15 cellular contexts compared by ENCODE assay signal in genomic region chr5:96517294-96517693, GRCh38.
DNase-seq lines count a peak whose midpoint lies in the region; ATAC-seq and TF ChIP-seq lines count a peak whose summit lies in the region.
"Had no signal": no experiment of that assay in that cellular context is flagged by ENCODE, and none has a peak within 500 bp of the region (broad histone marks: within the 10 kb centered on the region; RNA-seq: fewer than 3 reads in every experiment).

No MANE protein-coding gene starts in this region.

- no peak overlapping the region for H2AFZ ChIP-seq in neural progenitor cell (replicated peaks)

- no peaks in the 10 kb centered on the region for H3K79me2 ChIP-seq in neural progenitor cell (ENCODE audit: low read depth)

- H3K4me1 Mint-ChIP-seq in neural progenitor cell: peaks cover 33% of the 10 kb centered on the region
- no peaks in the 10 kb centered on the region for H3K4me1 Mint-ChIP-seq in activated T-helper 17 cell treated with anti-CD3 and anti-CD28 coated beads, Interleukin-2, amount 50 U/mL, for 72 hours
- H3K4me1 Mint-ChIP-seq: activated naive CD8-positive, alpha-beta T cell treated with anti-CD3 and anti-CD28 coated beads, Interleukin-2, amount 10 ng/mL, durations not matched to agents 7 days and 5 days had no signal

- TF ChIP-seq CTCF in choroid plexus epithelial cell (conservative IDR thresholded peaks at IDR 0.05; ENCODE audit: low read depth, low read length) (no peak), neural progenitor cell (IDR thresholded peaks at IDR 0.05) (no peak)

- DNase-seq in DMS79 treated with DMSO at 0.1 percent for 48 hours (lab: John Stamatoyannopoulos, UW) (peak; percentile 68), NCI-H2029 treated with DMSO at 0.1 percent for 48 hours (lab: John Stamatoyannopoulos, UW) (peak; percentile 93), choroid plexus epithelial cell (ENCODE audit: low read depth) (peak; percentile 38), neural progenitor cell (ENCODE audit: low spot score) (no peak), NCI-H82 treated with DMSO at 0.1 percent for 48 hours (lab: John Stamatoyannopoulos, UW; ENCODE audit: unreplicated experiment) (no peak), SJCRH30 (no peak)
- no peak for DNase-seq in activated CD4-positive, CD25-positive, alpha-beta regulatory T cell treated with anti-CD3 and anti-CD28 coated beads, Interleukin-2, amount 50 U/mL, for 72 hours
- DNase-seq: activated naive CD8-positive, alpha-beta T cell treated with anti-CD3 and anti-CD28 coated beads, Interleukin-2, amount 10 ng/mL, durations not matched to agents 7 days and 5 days; left ventricle myocardium inferior; NCI-H526; SHP77 treated with DMSO at 0.1 percent for 48 hours had no signal

- H3K27ac ChIP-seq in neural progenitor cell (no peak overlapping the region), SJCRH30 (no peak overlapping the region)
- H3K27ac ChIP-seq: left ventricle myocardium inferior had no signal

- H3K4me1 ChIP-seq in neural progenitor cell (no peaks in the 10 kb centered on the region), SJCRH30 (no peaks in the 10 kb centered on the region)
- H3K4me1 ChIP-seq: left ventricle myocardium inferior had no signal

- peak overlapping the region; percentile 8 for H3K27ac Mint-ChIP-seq in neural progenitor cell
- no peak overlapping the region for H3K27ac Mint-ChIP-seq in activated T-helper 17 cell treated with anti-CD3 and anti-CD28 coated beads, Interleukin-2, amount 50 U/mL, for 72 hours
- H3K27ac Mint-ChIP-seq: activated naive CD8-positive, alpha-beta T cell treated with anti-CD3 and anti-CD28 coated beads, Interleukin-2, amount 10 ng/mL, durations not matched to agents 7 days and 5 days had no signal

- no peak overlapping the region for H3K4me2 ChIP-seq in neural progenitor cell
- H3K4me2 ChIP-seq: smooth muscle cell had no signal

- peaks cover 2% of the 10 kb centered on the region for H3K36me3 Mint-ChIP-seq in neural progenitor cell
- H3K36me3 Mint-ChIP-seq in activated T-helper 17 cell treated with anti-CD3 and anti-CD28 coated beads, Interleukin-2, amount 50 U/mL, for 72 hours (ENCODE audit: low read depth): no peaks in the 10 kb centered on the region
- H3K36me3 Mint-ChIP-seq: activated naive CD8-positive, alpha-beta T cell treated with anti-CD3 and anti-CD28 coated beads, Interleukin-2, amount 10 ng/mL, durations not matched to agents 7 days and 5 days; IgD-negative memory B cell had no signal

- no peak for ATAC-seq in activated T-helper 17 cell treated with anti-CD3 and anti-CD28 coated beads, Interleukin-2, amount 50 U/mL, for 72 hours (replicated peaks)

- H3F3A ChIP-seq in neural progenitor cell (ENCODE audit: low read depth): no peaks in the 10 kb centered on the region

- no peak overlapping the region for H3K4me3 Mint-ChIP-seq in neural progenitor cell
- no peak overlapping the region for H3K4me3 Mint-ChIP-seq in activated T-helper 17 cell treated with anti-CD3 and anti-CD28 coated beads, Interleukin-2, amount 50 U/mL, for 72 hours
- H3K4me3 Mint-ChIP-seq: activated naive CD8-positive, alpha-beta T cell treated with anti-CD3 and anti-CD28 coated beads, Interleukin-2, amount 10 ng/mL, durations not matched to agents 7 days and 5 days; IgD-negative memory B cell; neural crest cell had no signal

- H3K27me3 Mint-ChIP-seq in neural progenitor cell (ENCODE audit: insufficient read depth, low read depth): peaks cover 1% of the 10 kb centered on the region
- H3K27me3 Mint-ChIP-seq in activated T-helper 17 cell treated with anti-CD3 and anti-CD28 coated beads, Interleukin-2, amount 50 U/mL, for 72 hours: peaks cover 8% of the 10 kb centered on the region

- peaks cover 4% of the 10 kb centered on the region for H3K9me3 Mint-ChIP-seq in neural progenitor cell
- no peaks in the 10 kb centered on the region for H3K9me3 Mint-ChIP-seq in activated T-helper 17 cell treated with anti-CD3 and anti-CD28 coated beads, Interleukin-2, amount 50 U/mL, for 72 hours
- H3K9me3 Mint-ChIP-seq: activated naive CD8-positive, alpha-beta T cell treated with anti-CD3 and anti-CD28 coated beads, Interleukin-2, amount 10 ng/mL, durations not matched to agents 7 days and 5 days; neural crest cell had no signal

- H4K20me1 ChIP-seq in neural progenitor cell (ENCODE audit: low read depth): no peaks in the 10 kb centered on the region

- H3K36me3 ChIP-seq in neural progenitor cell (no peaks in the 10 kb centered on the region), SJCRH30 (no peaks in the 10 kb centered on the region)
- H3K36me3 ChIP-seq: left ventricle myocardium inferior had no signal

- no peak overlapping the region for H3K9ac ChIP-seq in neural progenitor cell

- H3K9me3 ChIP-seq in neural progenitor cell (ENCODE audit: low read depth) (no peaks in the 10 kb centered on the region), SJCRH30 (replicated peaks) (no peaks in the 10 kb centered on the region)
- H3K9me3 ChIP-seq: left ventricle myocardium inferior had no signal

- H3K27me3 ChIP-seq in neural progenitor cell (no peaks in the 10 kb centered on the region), SJCRH30 (0 out of 2 replicates have a peak, but pooled peaks cover 2% of the 10 kb centered on the region)

- H3K4me3 ChIP-seq in choroid plexus epithelial cell (ENCODE audit: low read depth, low read length) (no peak overlapping the region), neural progenitor cell (no peak overlapping the region), SJCRH30 (no peak overlapping the region)
- H3K4me3 ChIP-seq: left ventricle myocardium inferior, smooth muscle cell had no signal

Comparison
In these comparisons a context has a peak if more than half of its experiments do, and no peak if none do; other contexts are left out.
1. DNase-seq: peak in DMS79 treated with DMSO at 0.1 percent for 48 hours (single experiment), NCI-H2029 treated with DMSO at 0.1 percent for 48 hours (single experiment) and choroid plexus epithelial cell (single experiment); none in neural progenitor cell (single experiment), NCI-H82 treated with DMSO at 0.1 percent for 48 hours (single experiment), SJCRH30 (0 of 2) and activated CD4-positive, CD25-positive, alpha-beta regulatory T cell treated with anti-CD3 and anti-CD28 coated beads, Interleukin-2, amount 50 U/mL, for 72 hours (single experiment).